Comparison of ENCODE assay signal across 16 cellular contexts in genomic region chr16:21167360-21167759, GRCh38. TPM values are rescaled to one million over a fixed set of nuclear protein-coding genes. Genes with fewer than 3 reads are reported as not detected.
A peak's percentile ranks its signal among the peaks of the same experiment; 100 is the strongest.
DNase-seq lines count a peak whose midpoint lies in the region; ATAC-seq, FAIRE-seq and TF ChIP-seq lines count a peak whose summit lies in the region.
"Had no signal": no experiment of that assay in that cellular context is flagged by ENCODE, and none has a peak within 500 bp of the region (broad histone marks: within the 10 kb centered on the region; RNA-seq: fewer than 3 reads in every experiment).

No MANE protein-coding gene starts in this region.

- H3K36me3 ChIP-seq in HepG2 (replicated peaks in 1 of 2; ENCODE audit: control insufficient read depth in 1 of 2, insufficient read depth in 2 of 2, low read length in 2 of 2) = no peaks in the 10 kb centered on the region
- no peaks in the 10 kb centered on the region for H3K36me3 ChIP-seq in right lobe of liver
- H3K36me3 ChIP-seq in RWPE2 (ENCODE audit: low read depth) = peaks cover 68% of the 10 kb centered on the region
- H3K36me3 ChIP-seq in fibroblast of lung (ENCODE audit: control insufficient read depth, insufficient read depth, low read length) = peaks cover 4% of the 10 kb centered on the region
- H3K36me3 ChIP-seq in vagina = peaks cover 2 to 53% of the 10 kb centered on the region in 2 donors
- H3K36me3 ChIP-seq: BE2C had no signal

- TF ChIP-seq EP300 in HepG2 (IDR thresholded peaks at IDR 0.05; ENCODE audit: low read depth in 2 of 2, low read length in 2 of 2) = no peak
- TF ChIP-seq EP300 in HepG2 (CRISPR knock-in tag; IDR thresholded peaks at IDR 0.05; ENCODE audit: borderline replicate concordance) = no peak

- WGBS in HepG2 (ENCODE audit: low lambda C conversion rate) = 71% methylated on average over 9 of the region's 9 CpGs
- 94% methylated on average over 9 of the region's 9 CpGs for WGBS in right lobe of liver (ENCODE audit: insufficient coverage, low coverage, low lambda C conversion rate, missing lambda C conversion rate)

- TF ChIP-seq POLR2A in HepG2 (IDR thresholded peaks at IDR 0.05; ENCODE audit: insufficient read depth in 1 of 2, low read depth in 2 of 2, low read length in 2 of 2) = no peak
- no peak for TF ChIP-seq POLR2A in right lobe of liver (IDR thresholded peaks at IDR 0.05)
- no peak for TF ChIP-seq POLR2A in vagina (IDR thresholded peaks at IDR 0.05)

- H4K20me1 ChIP-seq in HepG2 (ENCODE audit: insufficient read depth, low read length) (no peaks in the 10 kb centered on the region), fibroblast of lung (ENCODE audit: control insufficient read depth, extremely low read depth, insufficient read depth, low read length) (no peaks in the 10 kb centered on the region)

- intact Hi-C loops in HepG2 (cut with micrococcal nuclease; ENCODE audit: unreplicated experiment) (no loop called here), right lobe of liver (cut with DNase I) (loop anchor here in 1 of 2 donors (10.0 kb wide), 1 partner anchor 147 kb away; no protein-coding TSS in a partner anchor), vagina (cut with DNase I) (no loop called here)

- H3K27ac ChIP-seq in HepG2 (ENCODE audit: extremely low read length, insufficient read depth, low read length) = no peak overlapping the region
- H3K27ac ChIP-seq in right lobe of liver = no peak overlapping the region
- H3K27ac ChIP-seq in RWPE2 (ENCODE audit: poor library complexity, severe bottlenecking) = peak overlapping the region; percentile 12
- H3K27ac ChIP-seq in fibroblast of lung (ENCODE audit: insufficient read depth, low read length) = no peak overlapping the region
- no peak overlapping the region for H3K27ac ChIP-seq in vagina

- CTCF ChIA-PET in HepG2 (lab: Yijun Ruan, JAX; ENCODE audit: low intra/inter-chr PET ratio, low total read pairs) = no interaction called here

- no peak for TF ChIP-seq RAD21 in HepG2 (CRISPR knock-in tag; IDR thresholded peaks at IDR 0.05)

- no peak overlapping the region for H3K9ac ChIP-seq in HepG2 (ENCODE audit: insufficient read depth, low read depth, low read length)
- H3K9ac ChIP-seq in fibroblast of lung (ENCODE audit: insufficient read depth, low read length) = no peak overlapping the region

- BruUV-seq in HepG2 (replicated peaks; lab: Mats Ljungman, UMichigan) = no TSS peak

- in situ Hi-C loops in HepG2 (cut with HindIII; ENCODE audit: extremely low pct_ligation_motif_present, low pct_unique_long_range_greater_than_20kb) = loop anchor here (25.0 kb wide), 1 partner anchor 1170 kb away; no protein-coding TSS in a partner anchor

- H3K4me2 ChIP-seq in HepG2 (ENCODE audit: low read depth, low read length) (no peak overlapping the region), fibroblast of lung (ENCODE audit: extremely low read depth, insufficient read depth, low read length) (no peak overlapping the region)

- H2AFZ ChIP-seq in HepG2 (ENCODE audit: low read length) (no peak overlapping the region), fibroblast of lung (ENCODE audit: low read length) (no peak overlapping the region)

- TF ChIP-seq CTCF in HepG2 (CRISPR knock-in tag; IDR thresholded peaks at IDR 0.05) (no peak), right lobe of liver (IDR thresholded peaks at IDR 0.05) (no peak), RWPE2 (IDR thresholded peaks at IDR 0.05; ENCODE audit: poor library complexity, severe bottlenecking) (no peak), fibroblast of lung (conservative IDR thresholded peaks at IDR 0.05 in 1 of 2, IDR thresholded peaks at IDR 0.05 in 1 of 2; ENCODE audit: low read depth in 1 of 2, low read length in 2 of 2) (no peak), vagina (IDR thresholded peaks at IDR 0.05) (no peak)

- H3K4me1 ChIP-seq in HepG2 (ENCODE audit: insufficient read depth, low read length) (peaks cover 9% of the 10 kb centered on the region; the same call in 1 of the 2 replicates), right lobe of liver (no peaks in the 10 kb centered on the region), RWPE2 (ENCODE audit: insufficient read depth, poor library complexity, severe bottlenecking) (peaks cover 8% of the 10 kb centered on the region), fibroblast of lung (ENCODE audit: control insufficient read depth, extremely low read depth, insufficient read depth, low read length) (peaks cover 12% of the 10 kb centered on the region), vagina (peaks cover 27% of the 10 kb centered on the region)
- H3K4me1 ChIP-seq: BE2C had no signal

- no peak for DNase-seq in HepG2 (ENCODE audit: low spot score)
- DNase-seq in right lobe of liver = no peak
- no peak for DNase-seq in RWPE2 (ENCODE audit: low spot score)
- peak; percentile 92 to 98 for DNase-seq in fibroblast of lung (ENCODE audit: low read depth in 2 of 2)
- DNase-seq in T-helper 9 cell = no peak
- DNase-seq in vagina (ENCODE audit: extremely low spot score in 2 of 2) = no peak
- DNase-seq in NCI-H748 treated with DMSO at 0.1 percent for 48 hours (lab: John Stamatoyannopoulos, UW) = no peak
- no peak for DNase-seq in NK-92 (lab: John Stamatoyannopoulos, UW; ENCODE audit: unreplicated experiment)
- DNase-seq: activated CD4-positive, CD25-positive, alpha-beta regulatory T cell treated with anti-CD3 and anti-CD28 coated beads, Interleukin-2, amount 50 U/mL, for 72 hours; BE2C; central memory CD4-positive, alpha-beta T cell; natural killer cell; NCI-H524 treated with DMSO at 0.1 percent for 48 hours had no signal

- no peak for ATAC-seq in HepG2
- no peak for ATAC-seq in right lobe of liver
- peak; percentile 86 for ATAC-seq in RWPE2 (ENCODE audit: low read depth)
- ATAC-seq: natural killer cell had no signal

- no peaks in the 10 kb centered on the region for H3K79me2 ChIP-seq in HepG2 (ENCODE audit: insufficient read depth, low read length)
- H3K79me2 ChIP-seq in fibroblast of lung (ENCODE audit: control insufficient read depth, insufficient read depth, low read length) = no peaks in the 10 kb centered on the region

- POLR2A ChIA-PET in HepG2 (lab: Yijun Ruan, JAX) = no interaction called here

- H3K27me3 ChIP-seq in HepG2 (ENCODE audit: control insufficient read depth in 1 of 2, insufficient read depth in 2 of 2, low read length in 2 of 2) = no peaks in the 10 kb centered on the region
- H3K27me3 ChIP-seq in right lobe of liver = no peaks in the 10 kb centered on the region
- H3K27me3 ChIP-seq in RWPE2 (ENCODE audit: insufficient read depth, poor library complexity, severe bottlenecking) = no peaks in the 10 kb centered on the region
- no peaks in the 10 kb centered on the region for H3K27me3 ChIP-seq in fibroblast of lung (ENCODE audit: control insufficient read depth, insufficient read depth, low read length)
- no peaks in the 10 kb centered on the region for H3K27me3 ChIP-seq in vagina
- H3K27me3 ChIP-seq: BE2C had no signal

- H3K4me3 ChIP-seq in HepG2 (replicated peaks in 1 of 3; ENCODE audit: insufficient read depth in 1 of 3, low read depth in 2 of 3, low read length in 3 of 3) (no peak overlapping the region), right lobe of liver (no peak overlapping the region), RWPE2 (ENCODE audit: severe bottlenecking) (no peak overlapping the region), fibroblast of lung (replicated peaks in 1 of 4; ENCODE audit: control extremely low read depth in 1 of 4, insufficient read depth in 1 of 4, low read depth in 3 of 4, low read length in 4 of 4) (no peak overlapping the region), vagina (no peak overlapping the region)

- FAIRE-seq in HepG2 (lab: Jason Lieb, UNC) = no peak
- FAIRE-seq: G401.6 had no signal

- H3K9me3 ChIP-seq in HepG2 (ENCODE audit: low read length) (no peaks in the 10 kb centered on the region), right lobe of liver (no peaks in the 10 kb centered on the region), RWPE2 (ENCODE audit: severe bottlenecking) (no peaks in the 10 kb centered on the region), fibroblast of lung (ENCODE audit: control insufficient read depth, insufficient read depth, low read depth, low read length) (no peaks in the 10 kb centered on the region), vagina (no peaks in the 10 kb centered on the region)
- H3K9me3 ChIP-seq: BE2C had no signal

RNA-seq across cellular contexts. Expression of gene LDAF1, which starts 8.9 kb away (rescaled TPM):
- total RNA-seq in HepG2 (2016; rRNA removed; fragmentation: Illumina TruSeq; extraction: Trizol) (6.3 and 8.3 TPM in 2 replicates), right lobe of liver (1 to 10 TPM; 1.5 to 3.1 (median 2.1) TPM), fibroblast of lung (112 and 123 TPM in 2 replicates), vagina (63.8 TPM)
- 5.1 and 6.2 TPM in 2 replicates for total RNA-seq in HepG2 (2016; cell fraction: cytosol; rRNA removed; fragmentation: Illumina TruSeq; extraction: Trizol; ENCODE audit: low read depth)
- 6.8 and 8.4 TPM in 2 replicates for total RNA-seq in HepG2 (2016; cell fraction: insoluble cytoplasmic fraction; rRNA removed; fragmentation: Illumina TruSeq; extraction: Trizol)
- total RNA-seq in HepG2 (2016; cell fraction: membrane; rRNA removed; fragmentation: Illumina TruSeq; extraction: Trizol) = 13.3 and 13.4 TPM in 2 replicates
- total RNA-seq in HepG2 (2016; cell fraction: nucleus; rRNA removed; fragmentation: Illumina TruSeq; extraction: Trizol) = 6.2 and 6.7 TPM in 2 replicates
- polyA plus RNA-seq in HepG2 (2011; rRNA removed) (7.5 and 8.8 TPM in 2 replicates), fibroblast of lung (31.6 and 36.3 TPM in 2 replicates)
- 9.4 and 12.9 TPM in 2 replicates for polyA plus RNA-seq in HepG2 (2011; cell fraction: cytosol; rRNA removed)
- polyA plus RNA-seq in HepG2 (2011; cell fraction: nucleus; rRNA removed) = 3.2 and 3.7 TPM in 2 replicates
- polyA plus RNA-seq in HepG2 (2012) = 5.9 and 7.9 TPM in 2 replicates
- polyA plus RNA-seq in HepG2 (2016; cell fraction: cytosol; fragmentation: Illumina TruSeq; extraction: Trizol; ENCODE audit: low read depth) = 4.6 and 5.6 TPM in 2 replicates
- polyA plus RNA-seq in HepG2 (2016; cell fraction: insoluble cytoplasmic fraction; fragmentation: Illumina TruSeq; extraction: Trizol; ENCODE audit: low read depth) = 6.6 and 7.2 TPM in 2 replicates
- polyA plus RNA-seq in HepG2 (2016; cell fraction: membrane; fragmentation: Illumina TruSeq; extraction: Trizol; ENCODE audit: low read depth) = 8.1 and 9.5 TPM in 2 replicates
- 7.7 and 8.6 TPM in 2 replicates for polyA plus RNA-seq in HepG2 (2016; cell fraction: nucleus; fragmentation: Illumina TruSeq; extraction: Trizol; ENCODE audit: insufficient read depth, low read depth)
- polyA minus RNA-seq in HepG2 (2011; rRNA and poly(A)+ RNA removed; ENCODE audit: low replicate concordance) = 14.0 and 19.1 TPM in 2 replicates
- 5.4 and 6.3 TPM in 2 replicates for polyA minus RNA-seq in HepG2 (2011; cell fraction: cytosol; rRNA and poly(A)+ RNA removed)
- polyA minus RNA-seq in HepG2 (2011; cell fraction: nucleus; rRNA and poly(A)+ RNA removed) = 2.6 and 3.9 TPM in 2 replicates
- 26.1 and 28.4 TPM in 2 replicates for polyA plus RNA-seq in fibroblast of lung (2012)
- polyA minus RNA-seq in fibroblast of lung (ENCODE audit: low replicate concordance) = 21.5 and 29.9 TPM in 2 replicates

RNA-seq across cellular contexts. Expression of gene DNAH3, which starts 16.7 kb away (rescaled TPM):
- total RNA-seq in HepG2 (2016; rRNA removed; fragmentation: Illumina TruSeq; extraction: Trizol) (0.07 and 0.34 TPM in 2 replicates), right lobe of liver (not detected), fibroblast of lung (not detected in 2 replicates), vagina (0.25 TPM)
- not detected in 2 replicates for total RNA-seq in HepG2 (2016; cell fraction: cytosol; rRNA removed; fragmentation: Illumina TruSeq; extraction: Trizol; ENCODE audit: low read depth)
- 0.04 and 0.10 TPM in 2 replicates for total RNA-seq in HepG2 (2016; cell fraction: insoluble cytoplasmic fraction; rRNA removed; fragmentation: Illumina TruSeq; extraction: Trizol)
- total RNA-seq in HepG2 (2016; cell fraction: membrane; rRNA removed; fragmentation: Illumina TruSeq; extraction: Trizol) = 0.22 and 0.41 TPM in 2 replicates
- total RNA-seq in HepG2 (2016; cell fraction: nucleus; rRNA removed; fragmentation: Illumina TruSeq; extraction: Trizol) = 0.16 and 0.22 TPM in 2 replicates
- polyA plus RNA-seq in HepG2 (2011; rRNA removed) (0.08 TPM in 2 replicates), fibroblast of lung (0.01 TPM in 1 of 2 replicates, not detected in the other)
- polyA plus RNA-seq in HepG2 (2011; cell fraction: cytosol; rRNA removed) = 0.03 and 0.16 TPM in 2 replicates
- 0.19 and 0.23 TPM in 2 replicates for polyA plus RNA-seq in HepG2 (2011; cell fraction: nucleus; rRNA removed)
- polyA plus RNA-seq in HepG2 (2012) = 0.28 and 0.55 TPM in 2 replicates
- 0.12 TPM in 2 replicates for polyA plus RNA-seq in HepG2 (2016; cell fraction: cytosol; fragmentation: Illumina TruSeq; extraction: Trizol; ENCODE audit: low read depth)
- 0.04 and 0.12 TPM in 2 replicates for polyA plus RNA-seq in HepG2 (2016; cell fraction: insoluble cytoplasmic fraction; fragmentation: Illumina TruSeq; extraction: Trizol; ENCODE audit: low read depth)
- polyA plus RNA-seq in HepG2 (2016; cell fraction: membrane; fragmentation: Illumina TruSeq; extraction: Trizol; ENCODE audit: low read depth) = 0.31 TPM in 1 of 2 replicates, not detected in the other
- 0.23 TPM in 1 of 2 replicates, not detected in the other for polyA plus RNA-seq in HepG2 (2016; cell fraction: nucleus; fragmentation: Illumina TruSeq; extraction: Trizol; ENCODE audit: insufficient read depth, low read depth)
- 0.10 and 0.21 TPM in 2 replicates for polyA minus RNA-seq in HepG2 (2011; rRNA and poly(A)+ RNA removed; ENCODE audit: low replicate concordance)
- polyA minus RNA-seq in HepG2 (2011; cell fraction: cytosol; rRNA and poly(A)+ RNA removed) = not detected in 2 replicates
- under 0.01 TPM in 1 of 2 replicates, not detected in the other for polyA minus RNA-seq in HepG2 (2011; cell fraction: nucleus; rRNA and poly(A)+ RNA removed)
- not detected in 2 replicates for polyA plus RNA-seq in fibroblast of lung (2012)
- not detected in 2 replicates for polyA minus RNA-seq in fibroblast of lung (ENCODE audit: low replicate concordance)
- total RNA-seq: natural killer cell had no signal

RNA-seq across cellular contexts. Expression of gene ZP2, which starts 44.0 kb away (rescaled TPM):
- not detected in 2 replicates for total RNA-seq in HepG2 (2016; rRNA removed; fragmentation: Illumina TruSeq; extraction: Trizol)
- not detected in 2 replicates for total RNA-seq in HepG2 (2016; cell fraction: cytosol; rRNA removed; fragmentation: Illumina TruSeq; extraction: Trizol; ENCODE audit: low read depth)
- total RNA-seq in HepG2 (2016; cell fraction: insoluble cytoplasmic fraction; rRNA removed; fragmentation: Illumina TruSeq; extraction: Trizol) = not detected in 2 replicates
- total RNA-seq in HepG2 (2016; cell fraction: membrane; rRNA removed; fragmentation: Illumina TruSeq; extraction: Trizol) = not detected in 2 replicates
- not detected in 2 replicates for total RNA-seq in HepG2 (2016; cell fraction: nucleus; rRNA removed; fragmentation: Illumina TruSeq; extraction: Trizol)
- not detected in 2 replicates for polyA plus RNA-seq in HepG2 (2011; rRNA removed)
- polyA plus RNA-seq in HepG2 (2011; cell fraction: cytosol; rRNA removed) = not detected in 2 replicates
- not detected in 2 replicates for polyA plus RNA-seq in HepG2 (2011; cell fraction: nucleus; rRNA removed)
- not detected in 2 replicates for polyA plus RNA-seq in HepG2 (2012)
- polyA plus RNA-seq in HepG2 (2016; cell fraction: cytosol; fragmentation: Illumina TruSeq; extraction: Trizol; ENCODE audit: low read depth) = not detected in 2 replicates
- not detected in 2 replicates for polyA plus RNA-seq in HepG2 (2016; cell fraction: insoluble cytoplasmic fraction; fragmentation: Illumina TruSeq; extraction: Trizol; ENCODE audit: low read depth)
- not detected in 2 replicates for polyA plus RNA-seq in HepG2 (2016; cell fraction: membrane; fragmentation: Illumina TruSeq; extraction: Trizol; ENCODE audit: low read depth)
- polyA plus RNA-seq in HepG2 (2016; cell fraction: nucleus; fragmentation: Illumina TruSeq; extraction: Trizol; ENCODE audit: insufficient read depth, low read depth) = not detected in 2 replicates
- not detected in 2 replicates for polyA minus RNA-seq in HepG2 (2011; rRNA and poly(A)+ RNA removed; ENCODE audit: low replicate concordance)
- not detected in 2 replicates for polyA minus RNA-seq in HepG2 (2011; cell fraction: cytosol; rRNA and poly(A)+ RNA removed)
- not detected in 2 replicates for polyA minus RNA-seq in HepG2 (2011; cell fraction: nucleus; rRNA and poly(A)+ RNA removed)
- total RNA-seq in right lobe of liver = not detected
- not detected in 2 replicates for total RNA-seq in fibroblast of lung
- not detected in 2 replicates for polyA plus RNA-seq in fibroblast of lung
- not detected in 2 replicates for polyA plus RNA-seq in fibroblast of lung (2012)
- not detected in 2 replicates for polyA minus RNA-seq in fibroblast of lung (ENCODE audit: low replicate concordance)
- total RNA-seq in vagina = not detected
- total RNA-seq: HT-29, natural killer cell, SK-MEL-5 had no signal

Comparison
In these comparisons a context has a peak if more than half of its experiments do, and no peak if none do; other contexts are left out.
1. DNase-seq: peak in fibroblast of lung (2 of 2); none in HepG2 (single experiment), right lobe of liver (0 of 3), RWPE2 (single experiment), T-helper 9 cell (single experiment), vagina (0 of 2), NCI-H748 treated with DMSO at 0.1 percent for 48 hours (single experiment) and NK-92 (single experiment).